ENCODE assay signal across 31 cellular contexts in genomic region chr1:224138198-224138597, GRCh38.
"Had no signal": no experiment of that assay in that cellular context is flagged by ENCODE, and none has a peak within 500 bp of the region (broad histone marks: within the 10 kb centered on the region; RNA-seq: fewer than 3 reads in every experiment).

No MANE protein-coding gene starts in this region.

- H3K4me1 ChIP-seq: ascending aorta, breast epithelium had no signal

- H3K4me3 ChIP-seq: ascending aorta, breast epithelium, cardiac muscle cell, coronary artery, dorsolateral prefrontal cortex had no signal

- H3K27ac ChIP-seq: ascending aorta, breast epithelium, cardiac muscle cell, coronary artery, dorsolateral prefrontal cortex had no signal

- H3K9me3 ChIP-seq: ascending aorta, breast epithelium had no signal

- H3K27me3 ChIP-seq: ascending aorta, breast epithelium, cardiac muscle cell, dorsolateral prefrontal cortex had no signal

- ATAC-seq: activated CD4-positive, alpha-beta T cell treated with anti-CD3 and anti-CD28 coated beads for 36 hours; activated CD8-positive, alpha-beta memory T cell treated with anti-CD3 and anti-CD28 coated beads, Interleukin-2, amount 10 ng/mL, durations not matched to agents 7 days and 5 days; activated CD8-positive, alpha-beta T cell treated with anti-CD3 and anti-CD28 coated beads, Interleukin-2, amount 10 ng/mL, durations not matched to agents 7 days and 5 days; activated naive CD4-positive, alpha-beta T cell treated with anti-CD3 and anti-CD28 coated beads, Interleukin-2, amount 50 U/mL, for 72 hours; esophagus mucosa; T-helper 17 cell had no signal

- DNase-seq: activated CD4-positive, alpha-beta memory T cell treated with anti-CD3 and anti-CD28 coated beads for 36 hours; activated CD4-positive, alpha-beta T cell treated with anti-CD3 and anti-CD28 coated beads for 36 hours; activated CD4-positive, alpha-beta T cell treated with anti-CD3 and anti-CD28 coated beads, Interleukin-2, amount 10 ng/mL, durations not matched to agents 24 days and 14 days; activated CD4-positive, CD25-positive, alpha-beta regulatory T cell; activated CD4-positive, CD25-positive, alpha-beta regulatory T cell treated with anti-CD3 and anti-CD28 coated beads, Interleukin-2, amount 50 U/mL, for 72 hours; activated CD8-positive, alpha-beta memory T cell treated with anti-CD3 and anti-CD28 coated beads, Interleukin-2, amount 10 ng/mL, durations not matched to agents 7 days and 5 days; activated CD8-positive, alpha-beta memory T cell treated with anti-CD3 and anti-CD28 coated beads, Interleukin-2, amount 50 U/mL, for 4 hours; activated CD8-positive, alpha-beta T cell treated with anti-CD3 and anti-CD28 coated beads, Interleukin-2, amount 10 ng/mL, durations not matched to agents 7 days and 5 days; activated gamma-delta T cell; activated naive CD4-positive, alpha-beta T cell; activated naive CD4-positive, alpha-beta T cell treated with anti-CD3 and anti-CD28 coated beads, Interleukin-2, amount 10 ng/mL, durations not matched to agents 7 days and 5 days; activated naive CD8-positive, alpha-beta T cell treated with anti-CD3 and anti-CD28 coated beads, Interleukin-2, amount 10 ng/mL, durations not matched to agents 7 days and 5 days; activated T-cell treated with anti-CD3 and anti-CD28 coated beads, Interleukin-2, amount 50 U/mL, for 1 hour; activated T-cell treated with anti-CD3 and anti-CD28 coated beads, Interleukin-2, amount 50 U/mL, for 48 hours; central memory CD4-positive, alpha-beta T cell; cerebellar nuclear complex; dorsolateral prefrontal cortex; effector memory CD4-positive, alpha-beta T cell; endodermal cell; foreskin fibroblast; head of caudate nucleus; T-helper 1 cell; T-helper 17 cell; T1000 had no signal

- H3K36me3 ChIP-seq: breast epithelium had no signal

- FAIRE-seq: frontal cortex had no signal
